ENCODE assay signal across 8 cellular contexts in the genomic region with DNA sequence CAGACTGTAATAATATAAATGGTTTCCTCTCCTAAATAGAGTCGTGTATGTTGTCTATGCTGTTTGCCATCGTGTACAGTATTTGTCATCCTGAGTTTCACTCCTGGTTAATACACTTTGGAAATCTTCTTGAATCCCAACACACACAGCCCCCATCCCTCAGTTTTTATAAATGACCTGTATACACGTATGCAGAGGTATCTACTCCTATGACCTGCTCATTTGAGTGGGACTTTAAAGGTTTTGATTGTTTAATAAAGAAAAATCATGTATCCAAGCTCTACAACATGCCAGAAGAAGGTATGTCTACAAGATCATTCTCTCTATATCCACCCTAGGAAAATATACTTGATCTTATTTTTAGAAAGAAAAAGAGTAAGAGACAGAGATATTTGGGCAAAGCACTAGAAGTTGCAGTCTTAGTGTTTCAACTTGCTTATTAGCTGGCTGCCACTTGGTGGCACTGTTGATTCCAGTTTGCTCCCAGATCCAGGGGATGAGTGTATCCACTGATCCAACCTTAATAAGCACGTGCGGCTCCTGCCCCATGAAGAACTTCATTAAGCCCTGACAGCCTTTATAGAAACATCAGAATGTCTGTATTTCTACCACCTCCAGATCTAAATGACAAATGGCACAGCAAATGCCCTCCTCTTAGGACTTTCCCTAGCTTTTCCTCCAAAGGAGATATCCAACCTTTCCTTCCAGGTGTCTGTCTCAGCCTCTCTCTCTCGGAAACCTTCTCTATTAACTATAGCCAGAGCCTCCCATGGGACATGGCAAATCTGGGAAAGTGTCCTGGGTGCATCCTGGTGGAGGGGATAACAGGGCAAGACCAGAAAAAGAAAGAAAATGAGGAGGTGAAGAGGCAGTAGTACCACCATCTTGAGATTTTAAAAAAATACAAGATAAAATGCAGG.
DNase-seq lines count a peak whose midpoint lies in the region; ATAC-seq and TF ChIP-seq lines count a peak whose summit lies in the region.

No MANE protein-coding gene starts in this region.

- peak; percentile 78 to 84 for DNase-seq in Caco-2
- peak; percentile 6 for DNase-seq in KG1 (lab: John Stamatoyannopoulos, UW)
- peak; percentile 41 for DNase-seq in Panc1 (ENCODE audit: low read depth, low spot score)
- no peak for DNase-seq in coronary artery (ENCODE audit: low spot score)
- peak; percentile 62 for DNase-seq in left lobe of liver (ENCODE audit: low spot score)
- peak; percentile 76 to 81 for DNase-seq in thyroid gland

- H3K27me3 ChIP-seq in Caco-2 (replicated peaks; ENCODE audit: control insufficient read depth, insufficient read depth, low read length) (no peaks in the 10 kb centered on the region), Panc1 (ENCODE audit: control insufficient read depth, insufficient read depth, low read length) (no peaks in the 10 kb centered on the region), thyroid gland (no peaks in the 10 kb centered on the region)

- no peaks in the 10 kb centered on the region for H3K9me3 Mint-ChIP-seq in Caco-2 (ENCODE audit: unreplicated experiment)

- CTCF ChIA-PET in Caco-2 (lab: Charles Lee) (interaction anchor here (0.6 to 1.6 kb wide), 7 partner anchors 19 to 200 kb away, joined by 3 to 6 read pairs (median 3); no protein-coding TSS in a partner anchor), Panc1 (lab: Charles Lee) (interaction anchor here (0.6 kb wide), 2 partner anchors 74 to 192 kb away, joined by 3 read pairs; no protein-coding TSS in a partner anchor)

- BruUV-seq in Caco-2 (replicated peaks; lab: Mats Ljungman, UMichigan) (no TSS peak), Panc1 (replicated peaks; lab: Mats Ljungman, UMichigan) (no TSS peak)

- H3K27me3 Mint-ChIP-seq in Caco-2 (ENCODE audit: insufficient read depth, unreplicated experiment), result no peaks in the 10 kb centered on the region

- TF ChIP-seq POLR2A in thyroid gland (IDR thresholded peaks at IDR 0.05), result no peak

- H3K36me3 ChIP-seq in Caco-2 (ENCODE audit: control insufficient read depth, insufficient read depth, low read length) (no peaks in the 10 kb centered on the region), Panc1 (ENCODE audit: control insufficient read depth, insufficient read depth, low read length) (no peaks in the 10 kb centered on the region), thyroid gland (no peaks in the 10 kb centered on the region)

- H3K4me1 ChIP-seq in Caco-2 (0 out of 2 replicates have a peak, but pooled peaks cover 6% of the 10 kb centered on the region), Panc1 (ENCODE audit: control insufficient read depth, insufficient read depth, low read length) (peaks cover 16% of the 10 kb centered on the region), thyroid gland (peaks cover 7% of the 10 kb centered on the region in 2 donors)

- H3K4me3 ChIP-seq in Caco-2 (ENCODE audit: low read depth, low read length) (no peak overlapping the region), Panc1 (ENCODE audit: low read depth in 2 of 2, low read length in 2 of 2) (no peak overlapping the region), coronary artery (no peak overlapping the region), thyroid gland (replicated peaks in 1 of 3) (no peak overlapping the region)

- 56 to 61% methylated on average over 6 of the region's 6 CpGs for WGBS in thyroid gland, 2 donors

- H3K4me1 Mint-ChIP-seq in Caco-2 (ENCODE audit: low read depth, unreplicated experiment), result peaks cover 15% of the 10 kb centered on the region

- no peaks in the 10 kb centered on the region for H3K36me3 Mint-ChIP-seq in Caco-2 (ENCODE audit: insufficient read depth, unreplicated experiment)

- in situ Hi-C loops in Panc1 (cut with HindIII; ENCODE audit: low pct_unique_long_range_greater_than_20kb, low sequenced_read_pairs), result no loop called here

- peak overlapping the region; percentile 79 for H3K27ac ChIP-seq in Panc1 (ENCODE audit: low read length)
- H3K27ac ChIP-seq in coronary artery, result no peak overlapping the region
- H3K27ac ChIP-seq in thyroid gland, result peak overlapping the region in 1 of 3 donors; percentile 32

- TF ChIP-seq CTCF in Caco-2 (IDR thresholded peaks at IDR 0.05; ENCODE audit: insufficient read depth in 1 of 2, low read depth in 1 of 2, low read length in 1 of 2, severe bottlenecking in 1 of 2, unreplicated experiment in 1 of 2) (peak; percentile 92 to 97), Panc1 (IDR thresholded peaks at IDR 0.05) (peak; percentile 76), coronary artery (IDR thresholded peaks at IDR 0.05) (peak; percentile 57), thyroid gland (IDR thresholded peaks at IDR 0.05) (peak; percentile 34 to 84 (median 72))

- H3K27ac Mint-ChIP-seq in Caco-2 (ENCODE audit: unreplicated experiment), result peak overlapping the region; percentile 23

- no peak overlapping the region for H3K4me3 Mint-ChIP-seq in Caco-2 (ENCODE audit: unreplicated experiment)

- intact Hi-C loops in Caco-2 (cut with micrococcal nuclease; ENCODE audit: unreplicated experiment) (loop anchor here (1.0 to 10.0 kb wide), 6 partner anchors 56 to 876 kb away; no protein-coding TSS in a partner anchor), Panc1 (cut with micrococcal nuclease; ENCODE audit: unreplicated experiment) (loop anchor here (5.0 kb wide), 2 partner anchors 94 to 194 kb away; no protein-coding TSS in a partner anchor), thyroid gland (cut with DNase I) (loop anchor here (5.0 kb wide), 1 partner anchor 194 kb away; no protein-coding TSS in a partner anchor)

- POLR2A ChIA-PET in Caco-2 (lab: Charles Lee), result no interaction called here
- POLR2A ChIA-PET in Panc1 (lab: Charles Lee), result no interaction called here

- peak; percentile 84 for ATAC-seq in GM19351 (IDR thresholded peaks at IDR 0.05; ENCODE audit: unreplicated experiment)
- ATAC-seq in Panc1, result peak; percentile 95
- peak; percentile 98 for ATAC-seq in left lobe of liver
- ATAC-seq in GM18873 (IDR thresholded peaks at IDR 0.05; ENCODE audit: low FRiP score, unreplicated experiment), result no peak

- H3K9me3 ChIP-seq in Caco-2 (no peaks in the 10 kb centered on the region), Panc1 (ENCODE audit: control insufficient read depth, insufficient read depth, low read depth, low read length) (no peaks in the 10 kb centered on the region), thyroid gland (no peaks in the 10 kb centered on the region)
